In the genomic region with DNA sequence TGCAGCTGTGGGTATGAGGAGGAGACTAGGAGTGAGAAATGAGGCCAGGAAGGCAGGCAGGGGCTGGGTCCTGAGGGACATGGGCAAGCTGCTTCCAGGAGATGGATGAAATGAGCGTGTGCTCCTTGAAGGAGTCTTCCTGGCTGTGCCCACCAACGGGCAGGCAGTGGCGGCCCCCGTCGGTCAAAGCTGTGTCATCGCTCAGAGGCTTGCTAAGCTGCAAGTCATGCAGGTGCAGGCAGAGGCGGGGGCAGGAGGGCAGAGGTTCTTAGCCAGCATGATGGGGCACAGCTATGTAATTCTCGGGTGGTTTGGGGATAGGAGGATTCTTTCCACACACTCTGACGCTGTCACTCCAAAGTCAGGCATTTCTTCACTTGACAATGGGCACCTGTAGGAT, we compare ENCODE assay signal across 18 cellular contexts. TPM values are rescaled to one million over a fixed set of nuclear protein-coding genes. Genes with fewer than 3 reads are reported as not detected.
DNase-seq lines count a peak whose midpoint lies in the region; ATAC-seq and TF ChIP-seq lines count a peak whose summit lies in the region.
"Had no signal": no experiment of that assay in that cellular context is flagged by ENCODE, and none has a peak within 500 bp of the region (broad histone marks: within the 10 kb centered on the region; RNA-seq: fewer than 3 reads in every experiment).

No MANE protein-coding gene starts in this region.

- peaks cover 38% of the 10 kb centered on the region for H3K27me3 Mint-ChIP-seq in activated T-helper 2 cell treated with anti-CD3 and anti-CD28 coated beads, Interferon-gamma antibody, Interleukin-2, Interleukin-4, amounts not matched to agents 10 μg/mL and 5 μg/mL and 100 μg/mL, durations not matched to agents 14 hours and 24 hours and 36 hours (ENCODE audit: low read depth)
- no peaks in the 10 kb centered on the region for H3K27me3 Mint-ChIP-seq in osteocyte (ENCODE audit: unreplicated experiment)

- H3K27me3 ChIP-seq in PC-3 (ENCODE audit: low read length) (no peaks in the 10 kb centered on the region), transverse colon (no peaks in the 10 kb centered on the region)
- H3K27me3 ChIP-seq: vagina had no signal

- no peaks in the 10 kb centered on the region for H3K4me1 Mint-ChIP-seq in activated T-helper 2 cell treated with anti-CD3 and anti-CD28 coated beads, Interferon-gamma antibody, Interleukin-2, Interleukin-4, amounts not matched to agents 10 μg/mL and 5 μg/mL and 100 μg/mL, durations not matched to agents 14 hours and 24 hours and 36 hours (ENCODE audit: low read depth)
- H3K4me1 Mint-ChIP-seq in osteocyte (ENCODE audit: unreplicated experiment), result peaks cover 59% of the 10 kb centered on the region
- H3K4me1 Mint-ChIP-seq: central memory CD8-positive, alpha-beta T cell had no signal

- TF ChIP-seq CTCF in PC-3 (conservative IDR thresholded peaks at IDR 0.05; ENCODE audit: low read depth, low read length), result no peak; the same call in 1 of the 2 replicates
- no peak for TF ChIP-seq CTCF in transverse colon (IDR thresholded peaks at IDR 0.05)
- no peak for TF ChIP-seq CTCF in osteocyte (IDR thresholded peaks at IDR 0.05)

- TF ChIP-seq EP300 in transverse colon (IDR thresholded peaks at IDR 0.05; ENCODE audit: low read depth), result no peak

- H3K4me3 Mint-ChIP-seq in activated T-helper 2 cell treated with anti-CD3 and anti-CD28 coated beads, Interferon-gamma antibody, Interleukin-2, Interleukin-4, amounts not matched to agents 10 μg/mL and 5 μg/mL and 100 μg/mL, durations not matched to agents 14 hours and 24 hours and 36 hours (ENCODE audit: low read depth), result no peak overlapping the region
- H3K4me3 Mint-ChIP-seq in osteocyte (ENCODE audit: unreplicated experiment), result no peak overlapping the region
- H3K4me3 Mint-ChIP-seq: activated CD4-positive, alpha-beta memory T cell treated with anti-CD3 and anti-CD28 coated beads for 36 hours; activated T-helper 1 cell treated with anti-CD3 and anti-CD28 coated beads, Interleukin-12 subunit alpha, Interleukin-12 subunit beta, Interleukin-2, Interleukin-4 antibody, amounts not matched to agents 30 ng/mL and 10 ng/mL and 1 ng/mL, durations not matched to agents 14 hours and 24 hours and 36 hours; central memory CD8-positive, alpha-beta T cell; stimulated activated naive CD8-positive, alpha-beta T cell treated with anti-CD3 and anti-CD28 coated beads, Interleukin-15, Interleukin-2, amounts not matched to agents 100 ng/mL and 50 ng/mL, for 24 hours had no signal

- TF ChIP-seq POLR2A in transverse colon (IDR thresholded peaks at IDR 0.05), result no peak

- no peaks in the 10 kb centered on the region for H3K9me3 ChIP-seq in PC-3 (ENCODE audit: low read length)
- H3K9me3 ChIP-seq in transverse colon, result no peaks in the 10 kb centered on the region
- H3K9me3 ChIP-seq: vagina had no signal

- H3K4me1 ChIP-seq in PC-3 (ENCODE audit: insufficient read depth, low read length), result peaks cover 41% of the 10 kb centered on the region
- H3K4me1 ChIP-seq in transverse colon, result peaks cover 6 to 66% (median 27%) of the 10 kb centered on the region in 4 donors

- H4K20me1 ChIP-seq in PC-3 (ENCODE audit: low read length), result no peaks in the 10 kb centered on the region

- POLR2A ChIA-PET in PC-3 (lab: Charles Lee; ENCODE audit: unreplicated experiment), result interaction anchor here (0.7 kb wide), 1 partner anchor 173 kb away, joined by 3 read pairs; no protein-coding TSS in a partner anchor

- BruUV-seq in PC-3 (replicated peaks; lab: Mats Ljungman, UMichigan), result no TSS peak

- H3K9ac ChIP-seq in PC-3 (ENCODE audit: low read length), result no peak overlapping the region

- H3K36me3 ChIP-seq in PC-3 (ENCODE audit: low read depth, low read length), result no peaks in the 10 kb centered on the region
- no peaks in the 10 kb centered on the region for H3K36me3 ChIP-seq in transverse colon
- H3K36me3 ChIP-seq: vagina had no signal

- ATAC-seq in PC-3 (peak; percentile 52), esophagus mucosa (peak; percentile 30), HG03442 (IDR thresholded peaks at IDR 0.05; ENCODE audit: unreplicated experiment) (no peak)

- H3K9me3 Mint-ChIP-seq in activated T-helper 2 cell treated with anti-CD3 and anti-CD28 coated beads, Interferon-gamma antibody, Interleukin-2, Interleukin-4, amounts not matched to agents 10 μg/mL and 5 μg/mL and 100 μg/mL, durations not matched to agents 14 hours and 24 hours and 36 hours, result no peaks in the 10 kb centered on the region
- H3K9me3 Mint-ChIP-seq in osteocyte (ENCODE audit: unreplicated experiment), result no peaks in the 10 kb centered on the region
- H3K9me3 Mint-ChIP-seq: activated CD4-positive, alpha-beta memory T cell treated with anti-CD3 and anti-CD28 coated beads for 36 hours; activated T-helper 1 cell treated with anti-CD3 and anti-CD28 coated beads, Interleukin-12 subunit alpha, Interleukin-12 subunit beta, Interleukin-2, Interleukin-4 antibody, amounts not matched to agents 30 ng/mL and 10 ng/mL and 1 ng/mL, durations not matched to agents 14 hours and 24 hours and 36 hours; central memory CD8-positive, alpha-beta T cell; stimulated activated naive CD8-positive, alpha-beta T cell treated with anti-CD3 and anti-CD28 coated beads, Interleukin-15, Interleukin-2, amounts not matched to agents 100 ng/mL and 50 ng/mL, for 24 hours had no signal

- H3K9me2 ChIP-seq in PC-3 (replicated peaks; ENCODE audit: low read length), result no peaks in the 10 kb centered on the region

- no peaks in the 10 kb centered on the region for H3K36me3 Mint-ChIP-seq in activated T-helper 2 cell treated with anti-CD3 and anti-CD28 coated beads, Interferon-gamma antibody, Interleukin-2, Interleukin-4, amounts not matched to agents 10 μg/mL and 5 μg/mL and 100 μg/mL, durations not matched to agents 14 hours and 24 hours and 36 hours (ENCODE audit: low read depth)
- H3K36me3 Mint-ChIP-seq in osteocyte (ENCODE audit: unreplicated experiment), result no peaks in the 10 kb centered on the region
- H3K36me3 Mint-ChIP-seq: activated CD4-positive, alpha-beta memory T cell treated with anti-CD3 and anti-CD28 coated beads for 36 hours had no signal

- H3K79me2 ChIP-seq in PC-3 (ENCODE audit: low read length), result no peaks in the 10 kb centered on the region

- no peak overlapping the region for H3K27ac Mint-ChIP-seq in activated T-helper 2 cell treated with anti-CD3 and anti-CD28 coated beads, Interferon-gamma antibody, Interleukin-2, Interleukin-4, amounts not matched to agents 10 μg/mL and 5 μg/mL and 100 μg/mL, durations not matched to agents 14 hours and 24 hours and 36 hours
- no peak overlapping the region for H3K27ac Mint-ChIP-seq in osteocyte (ENCODE audit: unreplicated experiment)
- H3K27ac Mint-ChIP-seq: activated CD4-positive, alpha-beta memory T cell treated with anti-CD3 and anti-CD28 coated beads for 36 hours; activated T-helper 1 cell treated with anti-CD3 and anti-CD28 coated beads, Interleukin-12 subunit alpha, Interleukin-12 subunit beta, Interleukin-2, Interleukin-4 antibody, amounts not matched to agents 30 ng/mL and 10 ng/mL and 1 ng/mL, durations not matched to agents 14 hours and 24 hours and 36 hours; stimulated activated naive CD8-positive, alpha-beta T cell treated with anti-CD3 and anti-CD28 coated beads, Interleukin-15, Interleukin-2, amounts not matched to agents 100 ng/mL and 50 ng/mL, for 24 hours had no signal

- in situ Hi-C loops in transverse colon (cut with MboI; ENCODE audit: low pct_ligation_motif_present in 1 of 4, low pct_unique_long_range_greater_than_20kb in 1 of 4, low sequenced_read_pairs in 3 of 4), result no loop called here

- H2AFZ ChIP-seq in PC-3 (ENCODE audit: low read length), result no peak overlapping the region

- peak overlapping the region; percentile 66 for H3K27ac ChIP-seq in PC-3 (ENCODE audit: low read length)
- peak overlapping the region in 1 of 4 donors; percentile 7 for H3K27ac ChIP-seq in transverse colon
- H3K27ac ChIP-seq: vagina had no signal

- no peaks in the 10 kb centered on the region for H3F3A ChIP-seq in PC-3 (ENCODE audit: low read length, unreplicated experiment)

- peak overlapping the region; percentile 32; the same call in 1 of the 2 replicates for H3K4me2 ChIP-seq in PC-3 (ENCODE audit: low read length)
- H3K4me2 ChIP-seq: smooth muscle cell had no signal

- peak; percentile 54 for DNase-seq in ELR (ENCODE audit: low read depth)
- DNase-seq in PC-3, result peak; percentile 44
- peak; percentile 77 for DNase-seq in posterior vena cava (ENCODE audit: low spot score)
- no peak for DNase-seq in activated T-helper 2 cell treated with anti-CD3 and anti-CD28 coated beads, Interferon-gamma antibody, Interleukin-2, Interleukin-4, amounts not matched to agents 10 μg/mL and 5 μg/mL and 100 μg/mL, durations not matched to agents 14 hours and 24 hours and 36 hours (ENCODE audit: low spot score)
- no peak for DNase-seq in transverse colon
- DNase-seq in osteocyte (ENCODE audit: extremely low spot score, unreplicated experiment), result no peak
- DNase-seq: activated CD4-positive, alpha-beta memory T cell treated with anti-CD3 and anti-CD28 coated beads for 36 hours; DMS53; head of caudate nucleus; NCI-H2107; SHP77 treated with DMSO at 0.1 percent for 48 hours had no signal

- CTCF ChIA-PET in PC-3 (lab: Charles Lee), result interaction anchor here (0.6 kb wide), 1 partner anchor 10 kb away, joined by 3 read pairs; no protein-coding TSS in a partner anchor

- H3K4me3 ChIP-seq in PC-3 (ENCODE audit: low read length) (no peak overlapping the region), transverse colon (no peak overlapping the region)
- H3K4me3 ChIP-seq: smooth muscle cell, vagina had no signal

- intact Hi-C loops in PC-3 (cut with micrococcal nuclease) (no loop called here), posterior vena cava (cut with DNase I) (loop anchor here in 1 of 2 donors (10.0 kb wide), 1 partner anchor 50 kb away; no protein-coding TSS in a partner anchor), transverse colon (cut with DNase I; ENCODE audit: low total_unique reads) (no loop called here)
- intact Hi-C loops in activated T-helper 2 cell treated with anti-CD3 and anti-CD28 coated beads, Interferon-gamma antibody, Interleukin-2, Interleukin-4, amounts not matched to agents 10 μg/mL and 5 μg/mL and 100 μg/mL, durations not matched to agents 14 hours and 24 hours and 36 hours (cut with micrococcal nuclease), result no loop called here

- 71 to 81% methylated on average over 1 to 9 of the region's 9 CpGs for WGBS in transverse colon (ENCODE audit: low coverage in 1 of 2), 2 donors

RNA-seq across cellular contexts. Expression of a gene that starts 12.5 kb away (rescaled TPM):
- total RNA-seq in PC-3 (2014; rRNA removed), result 30.6 and 51.3 TPM in 2 replicates
- 28.8 TPM for total RNA-seq in esophagus mucosa
- 10 to 100 TPM; 25.5 to 28.5 TPM for total RNA-seq in posterior vena cava
- 47.3 and 47.8 TPM in 2 replicates for total RNA-seq in activated T-helper 2 cell treated with anti-CD3 and anti-CD28 coated beads, Interferon-gamma antibody, Interleukin-2, Interleukin-4, amounts not matched to agents 10 μg/mL and 5 μg/mL and 100 μg/mL, durations not matched to agents 14 hours and 24 hours and 36 hours
- total RNA-seq in transverse colon, result 100 to 1,000 TPM in 2 of 4 donors, 10 to 100 TPM in 2; 46.4 to 211 (median 93.4) TPM
- total RNA-seq in osteocyte, result 43.3 and 43.5 TPM in 2 replicates

RNA-seq across cellular contexts. Expression of a gene that starts 40.9 kb away (rescaled TPM):
- total RNA-seq in PC-3 (2014; rRNA removed) (23.7 and 27.8 TPM in 2 replicates), esophagus mucosa (27.3 TPM), posterior vena cava (100 to 1,000 TPM; 106 to 114 TPM), transverse colon (100 to 1,000 TPM in 2 of 4 donors, 10 to 100 TPM in 2; 84.2 to 290 (median 151) TPM), osteocyte (44.2 and 47.9 TPM in 2 replicates)
- total RNA-seq in activated T-helper 2 cell treated with anti-CD3 and anti-CD28 coated beads, Interferon-gamma antibody, Interleukin-2, Interleukin-4, amounts not matched to agents 10 μg/mL and 5 μg/mL and 100 μg/mL, durations not matched to agents 14 hours and 24 hours and 36 hours, result 40.6 and 41.8 TPM in 2 replicates

RNA-seq across cellular contexts. Expression of a gene that starts 45.4 kb away (rescaled TPM):
- total RNA-seq in PC-3 (2014; rRNA removed), result 1.6 and 1.9 TPM in 2 replicates
- 0.68 TPM for total RNA-seq in esophagus mucosa
- total RNA-seq in posterior vena cava, result 1 to 10 TPM; 2.3 to 2.8 TPM
- total RNA-seq in activated T-helper 2 cell treated with anti-CD3 and anti-CD28 coated beads, Interferon-gamma antibody, Interleukin-2, Interleukin-4, amounts not matched to agents 10 μg/mL and 5 μg/mL and 100 μg/mL, durations not matched to agents 14 hours and 24 hours and 36 hours, result 1.8 and 2.3 TPM in 2 replicates
- 1 to 10 TPM in 3 of 4 donors, not detected in 1; 1.4 to 3.0 (median 2.0) TPM for total RNA-seq in transverse colon
- total RNA-seq in osteocyte, result 1.8 TPM in 2 replicates

Comparison
In these comparisons a context has a peak if more than half of its experiments do, and no peak if none do; other contexts are left out.
1. DNase-seq: peak in ELR (single experiment), PC-3 (single experiment) and posterior vena cava (single experiment); none in activated T-helper 2 cell treated with anti-CD3 and anti-CD28 coated beads, Interferon-gamma antibody, Interleukin-2, Interleukin-4, amounts not matched to agents 10 μg/mL and 5 μg/mL and 100 μg/mL, durations not matched to agents 14 hours and 24 hours and 36 hours (single experiment), transverse colon (single experiment) and osteocyte (single experiment).